In genomic region chr1:167120899-167121298, GRCh38 we compare ENCODE assay signal across 9 cellular contexts. TPM values are rescaled to one million over a fixed set of nuclear protein-coding genes. Genes with fewer than 3 reads are reported as not detected.
A peak's percentile ranks its signal among the peaks of the same experiment; 100 is the strongest.
DNase-seq lines count a peak whose midpoint lies in the region; ATAC-seq and TF ChIP-seq lines count a peak whose summit lies in the region.
"Had no signal": no experiment of that assay in that cellular context is flagged by ENCODE, and none has a peak within 500 bp of the region (broad histone marks: within the 10 kb centered on the region; RNA-seq: fewer than 3 reads in every experiment).

No MANE protein-coding gene starts in this region.

- TF ChIP-seq CTCF in GM23338 (conservative IDR thresholded peaks at IDR 0.05; ENCODE audit: low read depth in 2 of 2) (peak in 1 of 2 experiments; percentile 40; a peak in 2 of 4 replicates), psoas muscle (IDR thresholded peaks at IDR 0.05) (no peak)

- peaks cover 37% of the 10 kb centered on the region for H3K4me1 Mint-ChIP-seq in GM23338

- no peak for DNase-seq in GM23338 (ENCODE audit: low spot score)
- DNase-seq in activated CD4-positive, alpha-beta T cell treated with anti-CD3 and anti-CD28 coated beads, Interleukin-2, amount 50 U/mL, for 1 hour = peak; percentile 23
- no peak for DNase-seq in psoas muscle
- DNase-seq in GF-D8 (lab: John Stamatoyannopoulos, UW) = no peak
- DNase-seq in iPS-NIHi7 (ENCODE audit: extremely low spot score) = no peak
- DNase-seq in DMS153 treated with DMSO at 0.1 percent for 48 hours (lab: John Stamatoyannopoulos, UW; ENCODE audit: unreplicated experiment) = no peak

- peaks cover 10% of the 10 kb centered on the region for H3F3A ChIP-seq in GM23338 (replicated peaks; ENCODE audit: low read depth)

- H3K36me3 ChIP-seq in GM23338 (ENCODE audit: insufficient read depth) (no peaks in the 10 kb centered on the region), esophagus (ENCODE audit: control insufficient read depth in 2 of 2, insufficient read depth in 2 of 2, low read length in 1 of 2) (no peaks in the 10 kb centered on the region), psoas muscle (ENCODE audit: insufficient read depth in 1 of 2, low read depth in 1 of 2) (peaks cover 0 to 92% of the 10 kb centered on the region in 2 donors)
- H3K36me3 ChIP-seq: uterus had no signal

- no peaks in the 10 kb centered on the region for H3K27me3 ChIP-seq in GM23338 (ENCODE audit: insufficient read depth)
- H3K27me3 ChIP-seq in esophagus (ENCODE audit: control insufficient read depth in 1 of 2, insufficient read depth in 2 of 2, low read length in 2 of 2) = no peaks in the 10 kb centered on the region
- no peaks in the 10 kb centered on the region for H3K27me3 ChIP-seq in psoas muscle (ENCODE audit: insufficient read depth in 3 of 3, low read length in 2 of 3)
- H3K27me3 ChIP-seq: uterus had no signal

- no peaks in the 10 kb centered on the region for H3K9me2 ChIP-seq in GM23338 (ENCODE audit: insufficient read depth)

- H3K4me1 ChIP-seq in GM23338 (ENCODE audit: insufficient read depth) (peaks cover 36% of the 10 kb centered on the region), esophagus (ENCODE audit: control insufficient read depth in 2 of 2, insufficient read depth in 2 of 2, low read length in 1 of 2) (peaks cover 0 to 7% of the 10 kb centered on the region in 2 donors), psoas muscle (peaks cover 26% of the 10 kb centered on the region)

- intact Hi-C loops in psoas muscle (cut with DNase I) = no loop called here

- H3K27ac Mint-ChIP-seq in GM23338 = no peak overlapping the region

- peak overlapping the region; percentile 79 for H3K4me2 ChIP-seq in GM23338

- H3K27ac ChIP-seq in GM23338 (ENCODE audit: low read depth) = no peak overlapping the region
- H3K27ac ChIP-seq in esophagus (ENCODE audit: low read depth in 2 of 2, low read length in 1 of 2) = no peak overlapping the region
- H3K27ac ChIP-seq in psoas muscle = peak overlapping the region; percentile 55
- H3K27ac ChIP-seq: uterus had no signal

- peaks cover 12% of the 10 kb centered on the region for H3K27me3 Mint-ChIP-seq in GM23338 (ENCODE audit: insufficient read depth, low read depth, poor library complexity)

- no peak for ATAC-seq in GM23338
- ATAC-seq in psoas muscle = no peak
- no peak for ATAC-seq in GM19467 (IDR thresholded peaks at IDR 0.05; ENCODE audit: unreplicated experiment)

- no peaks in the 10 kb centered on the region for H3K9me3 Mint-ChIP-seq in GM23338

- no peaks in the 10 kb centered on the region for H4K20me1 ChIP-seq in GM23338 (replicated peaks; ENCODE audit: insufficient read depth)

- H3K4me3 Mint-ChIP-seq in GM23338 = peak overlapping the region; percentile 82

- WGBS in esophagus, 2 donors = 50 to 59% methylated on average over 13 of the region's 13 CpGs
- WGBS in psoas muscle, 3 donors = 74 to 82% (median 75%) methylated on average over 13 of the region's 13 CpGs

- no peaks in the 10 kb centered on the region for H3K9me3 ChIP-seq in esophagus (ENCODE audit: control insufficient read depth in 2 of 2, insufficient read depth in 1 of 2, low read depth in 1 of 2, low read length in 1 of 2)
- no peaks in the 10 kb centered on the region for H3K9me3 ChIP-seq in psoas muscle
- H3K9me3 ChIP-seq: uterus had no signal

- no peaks in the 10 kb centered on the region; the same call in 2 of the 3 replicates for H3K36me3 Mint-ChIP-seq in GM23338 (ENCODE audit: low read depth)

- H2AFZ ChIP-seq in GM23338 = peak overlapping the region; percentile 78

- H3K79me2 ChIP-seq in GM23338 (replicated peaks; ENCODE audit: insufficient read depth) = no peaks in the 10 kb centered on the region

- H3K4me3 ChIP-seq in GM23338 (peak overlapping the region; percentile 58), esophagus (ENCODE audit: low read depth in 1 of 2, low read length in 2 of 2) (peak overlapping the region; percentile 46 to 53), psoas muscle (peak overlapping the region; percentile 15)

TF ChIP-seq in GM23338, 12 proteins besides CTCF, POLR2A, EP300 and RAD21:
- no peak for TF ChIP-seq CREB1 (CRISPR knock-in tag; IDR thresholded peaks at IDR 0.05; ENCODE audit: low read depth)
- peak; percentile 25 for TF ChIP-seq EZH2 (IDR thresholded peaks at IDR 0.05; ENCODE audit: low read depth, unreplicated experiment)
TF ChIP-seq in GM23338: peak in this region for 1.

RNA-seq across cellular contexts. Expression of gene STYXL2, which starts 27.0 kb away (rescaled TPM):
- total RNA-seq in GM23338 (2014; rRNA removed; shearing (Covaris generic)) = 0.08 and 0.17 TPM in 2 replicates
- polyA plus RNA-seq in GM23338 (2016; fragmentation: Nextera tagmentation; extraction: Ambion mirVana) (0.23 and 0.40 TPM in 2 replicates), esophagus (under 1 TPM; 0.01 to 0.04 TPM), psoas muscle (10 to 100 TPM; 15.2 to 56.0 (median 52.5) TPM)
- 100 to 1,000 TPM; 134 to 205 (median 143) TPM for total RNA-seq in psoas muscle

RNA-seq across cellular contexts. Expression of gene GPA33, which starts 30.7 kb away (rescaled TPM):
- total RNA-seq in GM23338 (2014; rRNA removed; shearing (Covaris generic)) = 0.28 TPM in 1 of 2 replicates, not detected in the other
- polyA plus RNA-seq in GM23338 (2016; fragmentation: Nextera tagmentation; extraction: Ambion mirVana) (0.09 and 0.10 TPM in 2 replicates), esophagus (under 1 TPM; 0.04 to 0.08 TPM), psoas muscle (under 1 TPM in 2 of 3 donors, not detected in 1; 0.06 to 0.10 TPM)
- total RNA-seq in psoas muscle = 1 to 10 TPM in 1 of 4 donors, under 1 TPM in 2, not detected in 1; 0.12 to 2.2 (median 0.27) TPM

Comparison
In these comparisons a context has a peak if more than half of its experiments do, and no peak if none do; other contexts are left out.
1. RNA of gene STYXL2, which starts 27.0 kb away (polyA plus RNA-seq): 15.2 to 56.0 TPM in psoas muscle; 0.23 to 0.40 TPM in GM23338 and 0.01 to 0.04 TPM in esophagus; every median in the first group is over 10 times any median in the second.
2. Peak in every context shown above with its lines, with median percentiles within 50 percentile points of each other: H3K4me3 ChIP-seq.